ENCODE assay signal across 1 cellular context in the genomic region with DNA sequence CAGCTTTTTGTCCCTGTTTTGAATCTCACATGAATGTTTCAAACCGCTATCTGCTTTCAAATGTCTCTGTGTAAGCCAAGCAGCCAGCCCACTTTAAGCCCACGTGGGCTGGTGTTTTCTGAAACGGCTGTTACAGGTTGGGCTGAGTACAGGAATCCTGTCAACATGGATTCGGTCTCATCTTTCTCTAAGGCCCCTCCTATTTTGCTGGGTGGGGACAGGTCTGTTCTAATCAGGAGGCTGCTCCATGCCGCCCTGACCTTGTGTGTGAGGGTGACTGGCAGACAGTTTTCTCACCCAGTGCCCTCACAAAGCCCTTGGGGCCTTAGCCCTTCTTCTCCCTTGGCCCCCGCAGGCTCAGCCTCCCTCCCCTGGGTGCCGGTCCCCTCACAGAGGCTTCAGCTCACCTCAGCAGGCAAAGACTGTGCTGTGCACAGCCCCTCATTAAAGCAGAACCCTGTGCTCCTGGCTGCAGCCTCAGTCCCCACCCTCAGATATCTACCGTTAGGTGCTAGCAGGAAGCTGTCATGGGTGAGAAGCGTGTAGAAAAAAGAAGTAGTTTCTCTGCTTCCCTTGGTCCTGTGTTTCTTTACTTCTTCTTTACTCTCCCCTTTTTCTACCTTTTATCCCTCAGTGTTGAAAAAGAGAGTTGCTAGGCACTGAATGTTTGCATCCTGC.
TF ChIP-seq lines count a peak whose summit lies in the region.

No MANE protein-coding gene starts in this region.

TF ChIP-seq in WTC11, 78 proteins besides CTCF, POLR2A, EP300 and RAD21 (continued from another document):
- TF ChIP-seq NFE2L1 (CRISPR knock-in tag; IDR thresholded peaks at IDR 0.05) (no peak), IRF2 (CRISPR knock-in tag; IDR thresholded peaks at IDR 0.05; ENCODE audit: borderline replicate concordance, low read depth) (no peak), CBFB (CRISPR knock-in tag; IDR thresholded peaks at IDR 0.05; ENCODE audit: low read depth) (no peak), GABPB1 (CRISPR knock-in tag; IDR thresholded peaks at IDR 0.05) (no peak), NFYB (CRISPR knock-in tag; conservative IDR thresholded peaks at IDR 0.05; ENCODE audit: low read depth) (no peak)
- TF ChIP-seq, protein P1, sequence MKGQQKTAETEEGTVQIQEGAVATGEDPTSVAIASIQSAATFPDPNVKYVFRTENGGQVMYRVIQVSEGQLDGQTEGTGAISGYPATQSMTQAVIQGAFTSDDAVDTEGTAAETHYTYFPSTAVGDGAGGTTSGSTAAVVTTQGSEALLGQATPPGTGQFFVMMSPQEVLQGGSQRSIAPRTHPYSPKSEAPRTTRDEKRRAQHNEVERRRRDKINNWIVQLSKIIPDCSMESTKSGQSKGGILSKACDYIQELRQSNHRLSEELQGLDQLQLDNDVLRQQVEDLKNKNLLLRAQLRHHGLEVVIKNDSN (CRISPR knock-in tag; IDR thresholded peaks at IDR 0.05), result no peak
